In the genomic region with DNA sequence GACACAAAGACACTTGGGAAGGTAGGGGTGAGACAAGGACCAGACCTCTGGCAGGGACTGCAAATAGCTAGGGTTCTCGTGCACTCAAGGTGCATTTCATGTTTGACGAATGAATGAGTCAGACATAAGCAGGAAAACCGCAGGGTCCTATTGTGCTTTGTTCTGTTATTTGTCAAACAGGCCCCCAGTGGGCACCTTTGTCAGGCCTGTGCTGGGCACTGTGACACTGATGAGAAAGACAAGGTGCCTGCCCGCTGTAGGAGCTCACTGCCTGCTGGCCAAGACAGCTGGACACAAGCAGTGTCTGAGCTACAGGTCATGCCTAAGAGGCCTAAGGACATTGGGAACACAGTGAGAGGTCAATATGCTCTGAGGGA, we compare ENCODE assay signal across 1 cellular context.
TF ChIP-seq lines count a peak whose summit lies in the region.

No MANE protein-coding gene starts in this region.

TF ChIP-seq in endothelial cell of umbilical vein, 7 proteins besides CTCF, POLR2A, EP300 and RAD21:
- TF ChIP-seq GATA2 (IDR thresholded peaks at IDR 0.05; ENCODE audit: insufficient read depth, insufficient read length, low read depth, low read length) (no peak), EZH2 (IDR thresholded peaks at IDR 0.05; ENCODE audit: borderline replicate concordance, low read depth, low read length, severe bottlenecking) (no peak), FOS (IDR thresholded peaks at IDR 0.05; ENCODE audit: borderline replicate concordance, insufficient read depth, low read length) (no peak), JUN (IDR thresholded peaks at IDR 0.05; ENCODE audit: borderline replicate concordance, insufficient read depth, insufficient read length, low read depth) (no peak)
